ENCODE assay signal across 23 cellular contexts in genomic region chr22:23122992-23123803, GRCh38. TPM values are rescaled to one million over a fixed set of nuclear protein-coding genes. Genes with fewer than 3 reads are reported as not detected.
DNase-seq lines count a peak whose midpoint lies in the region; ATAC-seq and TF ChIP-seq lines count a peak whose summit lies in the region.
"Had no signal": no experiment of that assay in that cellular context is flagged by ENCODE, and none has a peak within 500 bp of the region (broad histone marks: within the 10 kb centered on the region; RNA-seq: fewer than 3 reads in every experiment).

No MANE protein-coding gene starts in this region.

- H3K27ac Mint-ChIP-seq in activated CD8-positive, alpha-beta T cell treated with anti-CD3 and anti-CD28 coated beads, Interleukin-2, amount 10 ng/mL, durations not matched to agents 7 days and 5 days = peak overlapping the region; percentile 26
- H3K27ac Mint-ChIP-seq in activated CD8-positive, alpha-beta T cell treated with anti-CD3 and anti-CD28 coated beads for 36 hours = no peak overlapping the region
- H3K27ac Mint-ChIP-seq: HFFc6 had no signal

- no peak overlapping the region for H3K4me3 ChIP-seq in dorsolateral prefrontal cortex
- H3K4me3 ChIP-seq in psoas muscle = no peak overlapping the region
- no peak overlapping the region for H3K4me3 ChIP-seq in HAP-1
- H3K4me3 ChIP-seq: MG63, PC-9 had no signal

- H3K27me3 ChIP-seq in dorsolateral prefrontal cortex = no peaks in the 10 kb centered on the region
- no peaks in the 10 kb centered on the region for H3K27me3 ChIP-seq in psoas muscle (ENCODE audit: insufficient read depth in 3 of 3, low read length in 2 of 3)
- H3K27me3 ChIP-seq in HAP-1 (ENCODE audit: low read depth) = no peaks in the 10 kb centered on the region
- H3K27me3 ChIP-seq: MG63 had no signal

- DNase-seq in activated CD8-positive, alpha-beta T cell treated with anti-CD3 and anti-CD28 coated beads, Interleukin-2, amount 10 ng/mL, durations not matched to agents 7 days and 5 days = no peak
- no peak for DNase-seq in activated CD8-positive, alpha-beta T cell treated with anti-CD3 and anti-CD28 coated beads for 36 hours
- peak; percentile 25 for DNase-seq in NCI-H524 treated with DMSO at 0.1 percent for 48 hours (lab: John Stamatoyannopoulos, UW)
- DNase-seq in dorsolateral prefrontal cortex = peak in 6 of 10 donors; percentile 26 to 67 (median 62)
- DNase-seq in psoas muscle = peak; percentile 2 to 49
- no peak for DNase-seq in HAP-1 (ENCODE audit: low spot score in 2 of 2)
- DNase-seq: 8988T, GDM1, H7, HFFc6, MG63, NCI-H1417, NCI-H1930, NCI-H748 treated with DMSO at 0.1 percent for 48 hours, PC-9, SIG-M5 had no signal

- H3K9me3 ChIP-seq in psoas muscle (no peaks in the 10 kb centered on the region), HAP-1 (no peaks in the 10 kb centered on the region)
- H3K9me3 ChIP-seq: MG63 had no signal

- no peak for TF ChIP-seq CTCF in activated CD8-positive, alpha-beta T cell treated with anti-CD3 and anti-CD28 coated beads for 36 hours (IDR thresholded peaks at IDR 0.05)
- no peak for TF ChIP-seq CTCF in dorsolateral prefrontal cortex (IDR thresholded peaks at IDR 0.05 in 54 of 56, conservative IDR thresholded peaks at IDR 0.05 in 2 of 56; ENCODE audit: low read depth in 1 of 56, partially characterized antibody in 56 of 56)
- no peak for TF ChIP-seq CTCF in psoas muscle (IDR thresholded peaks at IDR 0.05)

- H3K27me3 Mint-ChIP-seq in activated CD8-positive, alpha-beta T cell treated with anti-CD3 and anti-CD28 coated beads, Interleukin-2, amount 10 ng/mL, durations not matched to agents 7 days and 5 days (ENCODE audit: low read depth) = no peaks in the 10 kb centered on the region
- no peaks in the 10 kb centered on the region for H3K27me3 Mint-ChIP-seq in activated CD8-positive, alpha-beta T cell treated with anti-CD3 and anti-CD28 coated beads for 36 hours

- in situ Hi-C loops in HAP-1 (cut with MboI; ENCODE audit: low sequenced_read_pairs) = loop anchor here (10.0 kb wide), 1 partner anchor 278 kb away; no protein-coding TSS in a partner anchor

- WGBS in psoas muscle, 3 donors = 94 to 95% (median 94%) methylated on average over 26 of the region's 26 CpGs

- no peak overlapping the region for H3K4me3 Mint-ChIP-seq in activated CD8-positive, alpha-beta T cell treated with anti-CD3 and anti-CD28 coated beads, Interleukin-2, amount 10 ng/mL, durations not matched to agents 7 days and 5 days
- no peak overlapping the region for H3K4me3 Mint-ChIP-seq in activated CD8-positive, alpha-beta T cell treated with anti-CD3 and anti-CD28 coated beads for 36 hours
- H3K4me3 Mint-ChIP-seq: HFFc6 had no signal

- POLR2A ChIA-PET in activated CD8-positive, alpha-beta T cell treated with anti-CD3 and anti-CD28 coated beads, Interleukin-2, amount 10 ng/mL, durations not matched to agents 7 days and 5 days (lab: Charles Lee) = no interaction called here
- POLR2A ChIA-PET in activated CD8-positive, alpha-beta T cell treated with anti-CD3 and anti-CD28 coated beads for 36 hours (lab: Charles Lee) = no interaction called here

- H3K27ac ChIP-seq in dorsolateral prefrontal cortex = peak overlapping the region; percentile 38 to 100 (median 98)
- no peak overlapping the region for H3K27ac ChIP-seq in psoas muscle
- H3K27ac ChIP-seq: C4-2B, PC-9, RWPE1 had no signal

- H3K36me3 ChIP-seq in psoas muscle (ENCODE audit: insufficient read depth in 1 of 2, low read depth in 1 of 2) (no peaks in the 10 kb centered on the region), HAP-1 (replicated peaks) (no peaks in the 10 kb centered on the region)
- H3K36me3 ChIP-seq: MG63 had no signal

- CTCF ChIA-PET in activated CD8-positive, alpha-beta T cell treated with anti-CD3 and anti-CD28 coated beads, Interleukin-2, amount 10 ng/mL, durations not matched to agents 7 days and 5 days (lab: Charles Lee) = interaction anchor here (1.4 to 7.0 kb wide), 2 partner anchors 165 to 239 kb away, joined by 3 to 146 read pairs; no protein-coding TSS in a partner anchor
- CTCF ChIA-PET in activated CD8-positive, alpha-beta T cell treated with anti-CD3 and anti-CD28 coated beads for 36 hours (lab: Charles Lee) = interaction anchor here (1.1 to 9.7 kb wide), 2 partner anchors 9 to 166 kb away, joined by 3 to 106 read pairs; no protein-coding TSS in a partner anchor

- intact Hi-C loops in activated CD8-positive, alpha-beta T cell treated with anti-CD3 and anti-CD28 coated beads for 36 hours (cut with micrococcal nuclease) = no loop called here
- intact Hi-C loops in dorsolateral prefrontal cortex (cut with DNase I) = loop anchor here in 1 of 2 donors (10.0 kb wide), 1 partner anchor 278 kb away; no protein-coding TSS in a partner anchor
- intact Hi-C loops in psoas muscle (cut with DNase I) = no loop called here

- H3K9me3 Mint-ChIP-seq in activated CD8-positive, alpha-beta T cell treated with anti-CD3 and anti-CD28 coated beads, Interleukin-2, amount 10 ng/mL, durations not matched to agents 7 days and 5 days (ENCODE audit: insufficient read depth) = no peaks in the 10 kb centered on the region
- H3K9me3 Mint-ChIP-seq in activated CD8-positive, alpha-beta T cell treated with anti-CD3 and anti-CD28 coated beads for 36 hours = no peaks in the 10 kb centered on the region
- H3K9me3 Mint-ChIP-seq: HFFc6 had no signal

- no peaks in the 10 kb centered on the region for H3K4me1 ChIP-seq in psoas muscle
- no peaks in the 10 kb centered on the region for H3K4me1 ChIP-seq in HAP-1

- H3K4me1 Mint-ChIP-seq in activated CD8-positive, alpha-beta T cell treated with anti-CD3 and anti-CD28 coated beads, Interleukin-2, amount 10 ng/mL, durations not matched to agents 7 days and 5 days (ENCODE audit: low read depth) = peaks cover 16% of the 10 kb centered on the region
- peaks cover 11% of the 10 kb centered on the region for H3K4me1 Mint-ChIP-seq in activated CD8-positive, alpha-beta T cell treated with anti-CD3 and anti-CD28 coated beads for 36 hours (ENCODE audit: low read depth)

- no peak for ATAC-seq in activated CD8-positive, alpha-beta T cell treated with anti-CD3 and anti-CD28 coated beads, Interleukin-2, amount 10 ng/mL, durations not matched to agents 7 days and 5 days
- no peak for ATAC-seq in activated CD8-positive, alpha-beta T cell treated with anti-CD3 and anti-CD28 coated beads for 36 hours
- ATAC-seq in psoas muscle (no peak), GM21576 (IDR thresholded peaks at IDR 0.05; ENCODE audit: unreplicated experiment) (no peak), HG03135 (IDR thresholded peaks at IDR 0.05; ENCODE audit: unreplicated experiment) (no peak)
- ATAC-seq: SK-N-SH treated with all-trans-retinoic acid at 6 μM for 48 hours had no signal

- H3K36me3 Mint-ChIP-seq in activated CD8-positive, alpha-beta T cell treated with anti-CD3 and anti-CD28 coated beads, Interleukin-2, amount 10 ng/mL, durations not matched to agents 7 days and 5 days (ENCODE audit: low read depth) = no peaks in the 10 kb centered on the region
- H3K36me3 Mint-ChIP-seq in activated CD8-positive, alpha-beta T cell treated with anti-CD3 and anti-CD28 coated beads for 36 hours (ENCODE audit: low read depth) = no peaks in the 10 kb centered on the region

RNA-seq across cellular contexts. Expression of gene RSPH14, which starts 18.6 kb away (rescaled TPM):
- total RNA-seq in activated CD8-positive, alpha-beta T cell treated with anti-CD3 and anti-CD28 coated beads, Interleukin-2, amount 10 ng/mL, durations not matched to agents 7 days and 5 days = under 1 TPM; 0.21 to 0.31 TPM
- total RNA-seq in activated CD8-positive, alpha-beta T cell treated with anti-CD3 and anti-CD28 coated beads for 36 hours = not detected
- total RNA-seq in dorsolateral prefrontal cortex (10 to 100 TPM in 84 of 120 experiments, 1 to 10 TPM in 36; 3.0 to 22.3 (median 11.9) TPM), psoas muscle (not detected)
- polyA plus RNA-seq in psoas muscle = not detected
- total RNA-seq: H7, HFFc6, LHCN-M2, NCI-H460 had no signal

RNA-seq across cellular contexts. Expression of gene RAB36, which starts 22.1 kb away (rescaled TPM):
- total RNA-seq in activated CD8-positive, alpha-beta T cell treated with anti-CD3 and anti-CD28 coated beads, Interleukin-2, amount 10 ng/mL, durations not matched to agents 7 days and 5 days = 1 to 10 TPM in 1 of 2 experiments, under 1 TPM in 1; 0.79 to 1.0 TPM
- under 1 TPM; 0.20 to 0.22 TPM for total RNA-seq in activated CD8-positive, alpha-beta T cell treated with anti-CD3 and anti-CD28 coated beads for 36 hours
- total RNA-seq in dorsolateral prefrontal cortex = 10 to 100 TPM in 101 of 120 experiments, 1 to 10 TPM in 19; 7.2 to 20.6 (median 12.3) TPM
- total RNA-seq in psoas muscle = under 1 TPM; 0.22 to 0.56 (median 0.25) TPM
- under 1 TPM in 2 of 3 donors, not detected in 1; 0.05 to 0.08 TPM for polyA plus RNA-seq in psoas muscle

RNA-seq across cellular contexts. Expression of gene GNAZ, which starts 52.9 kb away (rescaled TPM):
- under 1 TPM; 0.21 to 0.26 TPM for total RNA-seq in activated CD8-positive, alpha-beta T cell treated with anti-CD3 and anti-CD28 coated beads, Interleukin-2, amount 10 ng/mL, durations not matched to agents 7 days and 5 days
- total RNA-seq in activated CD8-positive, alpha-beta T cell treated with anti-CD3 and anti-CD28 coated beads for 36 hours = under 1 TPM; 0.50 to 0.56 TPM
- total RNA-seq in dorsolateral prefrontal cortex (100 to 1,000 TPM in 10 of 120 experiments, 10 to 100 TPM in 110; 66.2 to 113 (median 85.3) TPM), psoas muscle (1 to 10 TPM; 1.5 to 3.9 (median 1.9) TPM)
- 1 to 10 TPM in 2 of 3 donors, under 1 TPM in 1; 0.99 to 2.2 (median 1.6) TPM for polyA plus RNA-seq in psoas muscle

RNA-seq across cellular contexts. Expression of gene BCR, which starts 57.1 kb away (rescaled TPM):
- 10 to 100 TPM; 31.1 to 31.9 TPM for total RNA-seq in activated CD8-positive, alpha-beta T cell treated with anti-CD3 and anti-CD28 coated beads, Interleukin-2, amount 10 ng/mL, durations not matched to agents 7 days and 5 days
- total RNA-seq in activated CD8-positive, alpha-beta T cell treated with anti-CD3 and anti-CD28 coated beads for 36 hours = 10 to 100 TPM; 30.4 to 32.0 TPM
- 100 to 1,000 TPM in 90 of 120 experiments, 10 to 100 TPM in 30; 54.7 to 211 (median 113) TPM for total RNA-seq in dorsolateral prefrontal cortex
- 1 to 10 TPM; 6.5 to 7.7 (median 7.0) TPM for total RNA-seq in psoas muscle
- polyA plus RNA-seq in psoas muscle = 1 to 10 TPM; 2.7 to 4.7 (median 4.0) TPM

Comparison
In these comparisons a context has a peak if more than half of its experiments do, and no peak if none do; other contexts are left out.
1. DNase-seq: peak in NCI-H524 treated with DMSO at 0.1 percent for 48 hours (single experiment), dorsolateral prefrontal cortex (6 of 10) and psoas muscle (2 of 2); none in activated CD8-positive, alpha-beta T cell treated with anti-CD3 and anti-CD28 coated beads, Interleukin-2, amount 10 ng/mL, durations not matched to agents 7 days and 5 days (single experiment), activated CD8-positive, alpha-beta T cell treated with anti-CD3 and anti-CD28 coated beads for 36 hours (single experiment) and HAP-1 (0 of 2).
2. RNA of gene RAB36, which starts 22.1 kb away (total RNA-seq): 7.2 to 20.6 TPM in dorsolateral prefrontal cortex; 0.79 to 1.0 TPM in activated CD8-positive, alpha-beta T cell treated with anti-CD3 and anti-CD28 coated beads, Interleukin-2, amount 10 ng/mL, durations not matched to agents 7 days and 5 days, 0.22 to 0.56 TPM in psoas muscle and 0.20 to 0.22 TPM in activated CD8-positive, alpha-beta T cell treated with anti-CD3 and anti-CD28 coated beads for 36 hours; every median in the first group is over 4 times any median in the second.
3. RNA of gene GNAZ, which starts 52.9 kb away (total RNA-seq): 66.2 to 113 TPM in dorsolateral prefrontal cortex; 1.5 to 3.9 TPM in psoas muscle, 0.50 to 0.56 TPM in activated CD8-positive, alpha-beta T cell treated with anti-CD3 and anti-CD28 coated beads for 36 hours and 0.21 to 0.26 TPM in activated CD8-positive, alpha-beta T cell treated with anti-CD3 and anti-CD28 coated beads, Interleukin-2, amount 10 ng/mL, durations not matched to agents 7 days and 5 days; every median in the first group is over 10 times any median in the second.